Comparison of ENCODE assay signal across 25 cellular contexts in the genomic region with DNA sequence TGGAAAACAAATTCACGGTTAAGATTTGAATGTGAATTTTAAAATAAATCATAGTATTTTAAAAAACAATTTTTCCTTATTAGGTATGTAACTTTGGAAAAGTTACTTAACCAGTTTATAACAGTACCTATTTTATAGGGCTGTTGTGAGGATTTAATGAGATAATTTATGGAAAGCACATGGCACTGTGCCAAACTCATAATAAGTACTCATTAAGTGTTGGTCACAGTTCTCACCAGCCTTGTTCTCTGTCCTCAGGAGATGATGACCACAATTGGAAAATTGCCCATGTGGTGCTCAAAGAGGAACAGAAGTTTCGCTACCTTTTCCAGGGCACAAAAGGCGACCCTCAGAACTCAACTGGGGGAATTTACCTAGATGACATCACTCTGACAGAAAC. TPM values are rescaled to one million over a fixed set of nuclear protein-coding genes. Genes with fewer than 3 reads are reported as not detected.
"Had no signal": no experiment of that assay in that cellular context is flagged by ENCODE, and none has a peak within 500 bp of the region (broad histone marks: within the 10 kb centered on the region; RNA-seq: fewer than 3 reads in every experiment).

No MANE protein-coding gene starts in this region.

- H3K4me3 ChIP-seq: gastrocnemius medialis, heart right ventricle, psoas muscle, right lobe of liver, spleen, tibial artery, upper lobe of left lung, uterus had no signal

- ATAC-seq: esophagus mucosa; gastrocnemius medialis; heart right ventricle; left lobe of liver; naive thymus-derived CD4-positive, alpha-beta T cell; psoas muscle; right lobe of liver; stimulated activated memory B cell treated with anti-CD40 and anti-IgM and Interleukin-4, amounts not matched to agents 10 μg/mL and 1 μg/mL and 100 μg/mL, for 72 hours had no signal

- DNase-seq: effector memory CD4-positive, alpha-beta T cell; gastrocnemius medialis; heart right ventricle; hypothalamus; kidney glomerular epithelial cell; mammary epithelial cell; naive thymus-derived CD4-positive, alpha-beta T cell; nephron progenitor cell; psoas muscle; retina; right lobe of liver; spleen; stimulated activated CD4-positive, alpha-beta T cell treated with anti-CD3 and anti-CD28 coated beads, Interleukin-15, amount 100 ng/mL, for 24 hours; stimulated activated CD4-positive, alpha-beta T cell treated with anti-CD3 and anti-CD28 coated beads, Interleukin-1b, Interleukin-23, amount 100 ng/mL, for 48 hours; stimulated activated CD4-positive, alpha-beta T cell treated with anti-CD3 and anti-CD28 coated beads, Interleukin-4, amount 100 ng/mL, for 24 hours; tibial artery; upper lobe of left lung; uterus had no signal

RNA-seq across cellular contexts. Expression of a gene that starts 39.6 kb away (rescaled TPM):
- total RNA-seq: esophagus mucosa; fibroblast of lung; heart right ventricle; left lobe of liver; lower leg skin; mononuclear cell; naive thymus-derived CD4-positive, alpha-beta T cell; osteoblast; psoas muscle had no signal
